Comparison of ENCODE assay signal across 9 cellular contexts in the genomic region with DNA sequence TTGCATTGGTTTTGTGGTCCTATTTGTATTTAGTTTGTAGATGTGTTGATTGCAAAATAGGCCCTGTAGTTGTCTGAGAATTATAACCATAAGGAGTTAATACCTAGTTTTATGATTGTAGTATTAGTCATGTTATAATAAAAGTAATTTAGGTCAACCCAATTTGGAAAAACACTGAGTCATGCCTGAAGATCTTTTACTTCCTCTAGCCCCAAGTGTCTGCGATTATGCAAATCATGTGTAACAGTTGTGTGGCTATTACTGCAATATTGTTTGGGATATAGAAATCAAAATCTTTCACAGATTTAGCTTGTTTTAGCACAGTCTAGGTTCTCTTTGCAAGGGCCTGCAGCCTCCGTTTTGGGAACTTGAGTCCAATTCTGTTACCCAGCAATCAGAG.
DNase-seq lines count a peak whose midpoint lies in the region; ATAC-seq and TF ChIP-seq lines count a peak whose summit lies in the region.
"Had no signal": no experiment of that assay in that cellular context is flagged by ENCODE, and none has a peak within 500 bp of the region (broad histone marks: within the 10 kb centered on the region; RNA-seq: fewer than 3 reads in every experiment).

No MANE protein-coding gene starts in this region.

- no peaks in the 10 kb centered on the region for H3K36me3 ChIP-seq in GM06990 (ENCODE audit: control insufficient read depth, insufficient read depth, low read length)
- H3K36me3 ChIP-seq: SJSA1 had no signal

- H3K4me3 ChIP-seq in GM06990 (replicated peaks; ENCODE audit: low read depth, low read length): no peak overlapping the region
- no peak overlapping the region for H3K4me3 ChIP-seq in epithelial cell of esophagus (ENCODE audit: low read length)
- H3K4me3 ChIP-seq: SJSA1 had no signal

- H3K4me1 Mint-ChIP-seq in stimulated activated effector memory CD8-positive, alpha-beta T cell treated with anti-CD3 and anti-CD28 coated beads, Interleukin-12 subunit alpha, Interleukin-12 subunit beta, amount 100 ng/mL, for 72 hours: no peaks in the 10 kb centered on the region

- H3K27me3 ChIP-seq in GM06990 (replicated peaks; ENCODE audit: control insufficient read depth, insufficient read depth, low read length): no peaks in the 10 kb centered on the region
- H3K27me3 ChIP-seq: SJSA1 had no signal

- no peak overlapping the region for H3K4me3 Mint-ChIP-seq in stimulated activated effector memory CD8-positive, alpha-beta T cell treated with anti-CD3 and anti-CD28 coated beads, Interleukin-12 subunit alpha, Interleukin-12 subunit beta, amount 100 ng/mL, for 72 hours

- no peaks in the 10 kb centered on the region for H3K9me3 Mint-ChIP-seq in stimulated activated effector memory CD8-positive, alpha-beta T cell treated with anti-CD3 and anti-CD28 coated beads, Interleukin-12 subunit alpha, Interleukin-12 subunit beta, amount 100 ng/mL, for 72 hours

- TF ChIP-seq CTCF in GM06990 (IDR thresholded peaks at IDR 0.05; ENCODE audit: insufficient read depth, low read length, poor library complexity, severe bottlenecking): no peak
- no peak for TF ChIP-seq CTCF in epithelial cell of esophagus (IDR thresholded peaks at IDR 0.05; ENCODE audit: insufficient read depth, low read depth, low read length, missing control alignments)

- no peaks in the 10 kb centered on the region for H3K36me3 Mint-ChIP-seq in stimulated activated effector memory CD8-positive, alpha-beta T cell treated with anti-CD3 and anti-CD28 coated beads, Interleukin-12 subunit alpha, Interleukin-12 subunit beta, amount 100 ng/mL, for 72 hours

- H3K27ac Mint-ChIP-seq in stimulated activated effector memory CD8-positive, alpha-beta T cell treated with anti-CD3 and anti-CD28 coated beads, Interleukin-12 subunit alpha, Interleukin-12 subunit beta, amount 100 ng/mL, for 72 hours: no peak overlapping the region

- peak; percentile 75 for ATAC-seq in GM21825 (IDR thresholded peaks at IDR 0.05; ENCODE audit: unreplicated experiment)
- ATAC-seq in stimulated activated effector memory CD8-positive, alpha-beta T cell treated with anti-CD3 and anti-CD28 coated beads, Interleukin-12 subunit alpha, Interleukin-12 subunit beta, amount 100 ng/mL, for 72 hours: peak; percentile 91
- ATAC-seq in GM19467 (IDR thresholded peaks at IDR 0.05; ENCODE audit: unreplicated experiment): no peak

- DNase-seq in GM06990 (ENCODE audit: extremely low read depth, insufficient read length): peak; percentile 25
- peak; percentile 65 for DNase-seq in NCI-H1048 (lab: John Stamatoyannopoulos, UW)
- peak; percentile 92 for DNase-seq in epithelial cell of esophagus (ENCODE audit: low read depth)
- DNase-seq in stimulated activated effector memory CD8-positive, alpha-beta T cell treated with anti-CD3 and anti-CD28 coated beads, Interleukin-12 subunit alpha, Interleukin-12 subunit beta, amount 100 ng/mL, for 72 hours (ENCODE audit: low spot score in 2 of 2): no peak
- no peak for DNase-seq in NCI-H446 treated with DMSO at 0.1 percent for 48 hours (lab: John Stamatoyannopoulos, UW)
- DNase-seq in NCI-H510A (lab: John Stamatoyannopoulos, UW): no peak

Comparison
In these comparisons a context has a peak if more than half of its experiments do, and no peak if none do; other contexts are left out.
1. DNase-seq: peak in GM06990 (single experiment), NCI-H1048 (single experiment) and epithelial cell of esophagus (single experiment); none in stimulated activated effector memory CD8-positive, alpha-beta T cell treated with anti-CD3 and anti-CD28 coated beads, Interleukin-12 subunit alpha, Interleukin-12 subunit beta, amount 100 ng/mL, for 72 hours (0 of 2), NCI-H446 treated with DMSO at 0.1 percent for 48 hours (single experiment) and NCI-H510A (single experiment).